Comparison of ENCODE assay signal across 29 cellular contexts in genomic region chr4:141124224-141124623, GRCh38. TPM values are rescaled to one million over a fixed set of nuclear protein-coding genes. Genes with fewer than 3 reads are reported as not detected.
"Had no signal": no experiment of that assay in that cellular context is flagged by ENCODE, and none has a peak within 500 bp of the region (broad histone marks: within the 10 kb centered on the region; RNA-seq: fewer than 3 reads in every experiment).

No MANE protein-coding gene starts in this region.

- H3K4me1 Mint-ChIP-seq: activated naive CD4-positive, alpha-beta T cell treated with anti-CD3 and anti-CD28 coated beads, Interleukin-2, amount 10 ng/mL, durations not matched to agents 7 days and 5 days; activated naive CD8-positive, alpha-beta T cell treated with anti-CD3 and anti-CD28 coated beads, Interleukin-2, amount 10 ng/mL, durations not matched to agents 7 days and 5 days; naive B cell; stimulated activated memory B cell treated with anti-CD40 and anti-IgM and Interleukin-4, amounts not matched to agents 10 μg/mL and 1 μg/mL and 100 μg/mL, for 72 hours; stimulated activated naive CD8-positive, alpha-beta T cell treated with anti-CD3 and anti-CD28 coated beads, Interleukin-15, amount 100 ng/mL, for 72 hours had no signal

- H3K9me3 Mint-ChIP-seq: activated naive CD4-positive, alpha-beta T cell treated with anti-CD3 and anti-CD28 coated beads, Interleukin-2, amount 10 ng/mL, durations not matched to agents 7 days and 5 days; mesothelial cell of epicardium; nephron progenitor cell; stimulated activated naive CD8-positive, alpha-beta T cell treated with anti-CD3 and anti-CD28 coated beads, Interleukin-15, amount 100 ng/mL, for 72 hours; T-helper 1 cell treated with Interleukin-12 subunit alpha and Interleukin-12 subunit beta and Interleukin-4 antibody, amounts not matched to agents 30 μg/mL and 1 μg/mL, for 36 hours; type B pancreatic cell had no signal

- H3K27ac Mint-ChIP-seq: activated naive CD4-positive, alpha-beta T cell treated with anti-CD3 and anti-CD28 coated beads, Interleukin-2, amount 10 ng/mL, durations not matched to agents 7 days and 5 days; activated naive CD8-positive, alpha-beta T cell treated with anti-CD3 and anti-CD28 coated beads, Interleukin-2, amount 10 ng/mL, durations not matched to agents 7 days and 5 days; mesothelial cell of epicardium; naive B cell; nephron progenitor cell; progenitor cell of endocrine pancreas; stimulated activated memory B cell treated with anti-CD40 and anti-IgM and Interleukin-4, amounts not matched to agents 10 μg/mL and 1 μg/mL and 100 μg/mL, for 72 hours; stimulated activated naive CD8-positive, alpha-beta T cell treated with anti-CD3 and anti-CD28 coated beads, Interleukin-15, amount 100 ng/mL, for 72 hours; T-helper 1 cell treated with Interleukin-12 subunit alpha and Interleukin-12 subunit beta and Interleukin-4 antibody, amounts not matched to agents 30 μg/mL and 1 μg/mL, for 36 hours; type B pancreatic cell had no signal

- H3K27me3 Mint-ChIP-seq: progenitor cell of endocrine pancreas had no signal

- ATAC-seq: heart left ventricle; left cardiac atrium; left ventricle myocardium superior; stimulated activated memory B cell treated with anti-CD40 and anti-IgM and Interleukin-4, amounts not matched to agents 10 μg/mL and 1 μg/mL and 100 μg/mL, for 72 hours; stimulated activated naive CD8-positive, alpha-beta T cell treated with anti-CD3 and anti-CD28 coated beads, Interleukin-15, amount 100 ng/mL, for 72 hours had no signal

- H3K36me3 Mint-ChIP-seq: activated naive CD4-positive, alpha-beta T cell treated with anti-CD3 and anti-CD28 coated beads, Interleukin-2, amount 10 ng/mL, durations not matched to agents 7 days and 5 days; activated naive CD8-positive, alpha-beta T cell treated with anti-CD3 and anti-CD28 coated beads, Interleukin-2, amount 10 ng/mL, durations not matched to agents 7 days and 5 days; naive B cell; stimulated activated memory B cell treated with anti-CD40 and anti-IgM and Interleukin-4, amounts not matched to agents 10 μg/mL and 1 μg/mL and 100 μg/mL, for 72 hours had no signal

- DNase-seq: activated CD4-positive, alpha-beta T cell treated with anti-CD3 and anti-CD28 coated beads for 48 hours; activated CD4-positive, alpha-beta T cell treated with anti-CD3 and anti-CD28 coated beads, Interleukin-2, amount 50 U/mL, for 48 hours; activated CD8-positive, alpha-beta memory T cell treated with anti-CD3 and anti-CD28 coated beads, Interleukin-2, amount 50 U/mL, for 4 hours; activated gamma-delta T cell; activated naive CD4-positive, alpha-beta T cell treated with anti-CD3 and anti-CD28 coated beads, Interleukin-2, amount 10 ng/mL, durations not matched to agents 7 days and 5 days; activated naive CD8-positive, alpha-beta T cell treated with anti-CD3 and anti-CD28 coated beads, Interleukin-2, amount 10 ng/mL, durations not matched to agents 7 days and 5 days; activated T-cell treated with anti-CD3 and anti-CD28 coated beads, Interleukin-2, amount 50 U/mL, for 1 hour; brain microvascular endothelial cell; foreskin fibroblast; heart left ventricle; hypothalamus; left cardiac atrium; left ventricle myocardium superior; naive B cell; nephron progenitor cell; ovary; retina; sigmoid colon; small intestine; stimulated activated CD4-positive, alpha-beta T cell treated with anti-CD3 and anti-CD28 coated beads, Interleukin-4, amount 100 ng/mL, for 24 hours; stimulated activated naive CD8-positive, alpha-beta T cell treated with anti-CD3 and anti-CD28 coated beads, Interleukin-15, amount 100 ng/mL, for 72 hours; substantia nigra; T-helper 9 cell; uterus had no signal

- H3K4me3 Mint-ChIP-seq: activated naive CD4-positive, alpha-beta T cell treated with anti-CD3 and anti-CD28 coated beads, Interleukin-2, amount 10 ng/mL, durations not matched to agents 7 days and 5 days; activated naive CD8-positive, alpha-beta T cell treated with anti-CD3 and anti-CD28 coated beads, Interleukin-2, amount 10 ng/mL, durations not matched to agents 7 days and 5 days; mesothelial cell of epicardium; naive B cell; nephron progenitor cell; stimulated activated memory B cell treated with anti-CD40 and anti-IgM and Interleukin-4, amounts not matched to agents 10 μg/mL and 1 μg/mL and 100 μg/mL, for 72 hours; stimulated activated naive CD8-positive, alpha-beta T cell treated with anti-CD3 and anti-CD28 coated beads, Interleukin-15, amount 100 ng/mL, for 72 hours; T-helper 1 cell treated with Interleukin-12 subunit alpha and Interleukin-12 subunit beta and Interleukin-4 antibody, amounts not matched to agents 30 μg/mL and 1 μg/mL, for 36 hours; type B pancreatic cell had no signal

RNA-seq across cellular contexts. Expression of gene RNF150, which starts 9.0 kb away (rescaled TPM):
- total RNA-seq: activated naive CD8-positive, alpha-beta T cell treated with anti-CD3 and anti-CD28 coated beads, Interleukin-2, amount 10 ng/mL, durations not matched to agents 7 days and 5 days had no signal
